ENCODE assay signal across 4 cellular contexts in genomic region chr9:133299996-133300395, GRCh38. TPM values are rescaled to one million over a fixed set of nuclear protein-coding genes. Genes with fewer than 3 reads are reported as not detected.
"Had no signal": no experiment of that assay in that cellular context is flagged by ENCODE, and none has a peak within 500 bp of the region (broad histone marks: within the 10 kb centered on the region; RNA-seq: fewer than 3 reads in every experiment).

No MANE protein-coding gene starts in this region.

RNA-seq across cellular contexts. Expression of gene ABO, which starts 25.0 kb away (rescaled TPM):
- total RNA-seq: osteoblast, temporal lobe had no signal
- polyA plus RNA-seq: naive thymus-derived CD4-positive, alpha-beta T cell; neural cell had no signal
